8 cellular contexts compared by ENCODE assay signal in the genomic region with DNA sequence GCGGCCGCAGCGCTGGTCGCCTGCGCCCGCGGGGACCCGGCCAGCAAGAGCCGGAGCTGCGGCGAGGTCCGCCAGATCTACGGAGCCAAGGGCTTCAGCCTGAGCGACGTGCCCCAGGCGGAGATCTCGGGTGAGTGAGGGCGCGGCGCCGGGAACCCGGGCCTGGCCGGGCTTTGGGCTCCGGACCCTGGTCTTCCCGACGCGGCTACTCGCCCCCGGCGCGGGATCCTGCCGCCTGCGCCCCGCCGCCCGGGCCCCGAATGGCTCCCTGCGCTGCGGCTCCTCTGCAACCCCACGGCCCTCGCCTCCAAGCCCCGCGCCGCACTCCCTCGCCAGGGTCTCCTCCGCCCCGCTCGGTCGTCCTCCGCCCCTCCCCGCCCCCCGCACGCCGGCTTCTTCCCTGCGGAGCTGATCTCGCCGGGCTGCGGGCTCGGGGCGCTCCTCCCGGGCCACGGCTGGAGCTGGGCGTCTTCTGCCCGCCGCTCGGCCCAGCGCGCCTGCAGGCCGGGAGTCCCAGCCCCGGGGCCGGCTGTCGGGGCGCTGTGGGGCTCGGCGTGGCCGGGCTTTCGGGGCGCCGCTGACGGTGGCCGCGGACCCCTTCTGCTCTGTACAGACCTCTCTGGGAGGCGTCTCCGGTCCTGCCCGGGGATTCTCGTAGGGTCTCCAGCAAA. TPM values are rescaled to one million over a fixed set of nuclear protein-coding genes. Genes with fewer than 3 reads are reported as not detected.
DNase-seq lines count a peak whose midpoint lies in the region; ATAC-seq and TF ChIP-seq lines count a peak whose summit lies in the region.

No MANE protein-coding gene starts in this region.

- in situ Hi-C loops in GM13977 (cut with MboI; ENCODE audit: low pct_unique_long_range_greater_than_20kb, low sequenced_read_pairs, unreplicated experiment): no loop called here

- ATAC-seq in HG02588 (IDR thresholded peaks at IDR 0.05; ENCODE audit: unreplicated experiment) (peak; percentile 7), GM19395 (IDR thresholded peaks at IDR 0.05; ENCODE audit: unreplicated experiment) (no peak)

- H3K4me1 ChIP-seq in cardiac muscle cell (ENCODE audit: low read depth) (no peaks in the 10 kb centered on the region), rectal smooth muscle tissue (ENCODE audit: control insufficient read depth, insufficient read depth, low read length) (peaks cover 18% of the 10 kb centered on the region)

- TF ChIP-seq CTCF in WI38 (IDR thresholded peaks at IDR 0.05; ENCODE audit: low read depth, low read length) (no peak), cardiac muscle cell (IDR thresholded peaks at IDR 0.05; ENCODE audit: low read depth, low read length) (no peak), GM13977 (IDR thresholded peaks at IDR 0.05; ENCODE audit: extremely low read depth, insufficient read depth, missing control alignments) (no peak)

- no peaks in the 10 kb centered on the region for H3K36me3 ChIP-seq in cardiac muscle cell
- no peaks in the 10 kb centered on the region for H3K36me3 ChIP-seq in rectal smooth muscle tissue (ENCODE audit: control insufficient read depth, insufficient read depth, low read length)

- no peaks in the 10 kb centered on the region for H3K9me3 ChIP-seq in cardiac muscle cell (ENCODE audit: low read depth)

- H3K27ac ChIP-seq in cardiac muscle cell (peak overlapping the region; percentile 96), rectal smooth muscle tissue (ENCODE audit: low read depth, low read length) (peak overlapping the region; percentile 84)

- H3K9ac ChIP-seq in rectal smooth muscle tissue (ENCODE audit: low read length): peak overlapping the region; percentile 40

- DNase-seq in cardiac muscle cell (ENCODE audit: low read depth in 1 of 2, low spot score in 1 of 2) (peak; percentile 37 to 57), GM13977 (ENCODE audit: low spot score) (no peak), SK-N-DZ (ENCODE audit: low spot score) (no peak)

- peaks cover 23% of the 10 kb centered on the region for H3K27me3 ChIP-seq in cardiac muscle cell
- no peaks in the 10 kb centered on the region for H3K27me3 ChIP-seq in rectal smooth muscle tissue (ENCODE audit: control insufficient read depth, insufficient read depth, low read length)

- H3K4me3 ChIP-seq in GM08714 (ENCODE audit: low read length) (peak overlapping the region; percentile 45; the same call in 1 of the 2 replicates), WI38 (ENCODE audit: low read depth, low read length) (peak overlapping the region; percentile 68), cardiac muscle cell (peak overlapping the region; percentile 90), rectal smooth muscle tissue (ENCODE audit: low read length) (peak overlapping the region; percentile 68)

RNA-seq across cellular contexts. Expression of a gene that starts 0.6 kb away (rescaled TPM):
- 75.1 and 80.9 TPM in 2 replicates for total RNA-seq in cardiac muscle cell
- polyA plus RNA-seq in cardiac muscle cell: 57.8 and 60.4 TPM in 2 replicates
- 32.6 and 50.2 TPM in 2 replicates for polyA plus RNA-seq in SK-N-DZ (2014; cell fraction: cytosol; rRNA removed)
- 75.2 and 80.4 TPM in 2 replicates for polyA plus RNA-seq in SK-N-DZ (2014; cell fraction: nucleus; rRNA removed)

Comparison
In these comparisons a context has a peak if more than half of its experiments do, and no peak if none do; other contexts are left out.
1. DNase-seq: peak in cardiac muscle cell (2 of 2); none in GM13977 (single experiment) and SK-N-DZ (single experiment).
2. Peak in every context shown above with its lines, with median percentiles within 50 percentile points of each other: H3K4me3 ChIP-seq.